ENCODE assay signal across 17 cellular contexts in the genomic region with DNA sequence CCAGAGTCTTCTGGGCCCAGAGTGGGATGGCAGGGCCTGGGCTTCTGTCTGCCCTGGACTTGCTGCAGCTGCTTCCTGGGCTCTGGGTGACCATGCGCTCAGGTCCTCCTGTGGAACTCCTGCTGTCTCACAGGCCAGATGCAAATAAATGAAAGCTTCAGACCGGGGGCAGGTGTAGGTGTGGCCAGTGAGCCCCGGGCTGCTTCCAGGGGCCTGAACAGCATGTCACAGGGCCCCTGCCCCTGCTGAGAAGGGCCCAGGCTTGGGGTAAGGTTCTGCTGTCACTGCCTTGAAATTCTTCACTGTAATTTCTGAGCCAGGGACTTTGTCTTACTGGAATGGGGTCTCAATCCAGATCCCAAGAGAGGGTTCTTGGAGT. TPM values are rescaled to one million over a fixed set of nuclear protein-coding genes. Genes with fewer than 3 reads are reported as not detected.
DNase-seq lines count a peak whose midpoint lies in the region; ATAC-seq and TF ChIP-seq lines count a peak whose summit lies in the region.
"Had no signal": no experiment of that assay in that cellular context is flagged by ENCODE, and none has a peak within 500 bp of the region (broad histone marks: within the 10 kb centered on the region; RNA-seq: fewer than 3 reads in every experiment).

No MANE protein-coding gene starts in this region.

- TF ChIP-seq EP300 in gastroesophageal sphincter (IDR thresholded peaks at IDR 0.05): no peak

- H3K4me3 ChIP-seq in DND-41 (ENCODE audit: low read depth in 1 of 2, low read length in 2 of 2): no peak overlapping the region
- no peak overlapping the region for H3K4me3 ChIP-seq in hepatocyte
- H3K4me3 ChIP-seq in neuronal stem cell (ENCODE audit: low read length in 2 of 2): no peak overlapping the region
- H3K4me3 ChIP-seq in gastroesophageal sphincter: no peak overlapping the region

- ATAC-seq in DND-41 (ENCODE audit: insufficient read depth, low read depth) (no peak), HG03196 (IDR thresholded peaks at IDR 0.05; ENCODE audit: unreplicated experiment) (no peak), GM19452 (IDR thresholded peaks at IDR 0.05; ENCODE audit: unreplicated experiment) (no peak), gastroesophageal sphincter (no peak), GM18861 (IDR thresholded peaks at IDR 0.05; ENCODE audit: unreplicated experiment) (no peak)

- H3K4me1 ChIP-seq in DND-41 (ENCODE audit: insufficient read depth, low read length) (peaks cover 25% of the 10 kb centered on the region), hepatocyte (ENCODE audit: insufficient read depth) (peaks cover 24% of the 10 kb centered on the region), neuronal stem cell (ENCODE audit: control insufficient read depth in 2 of 2, insufficient read depth in 1 of 2, low read depth in 1 of 2, low read length in 2 of 2) (peaks cover 6 to 7% of the 10 kb centered on the region in 2 donors), gastroesophageal sphincter (peaks cover 0 to 22% (median 9%) of the 10 kb centered on the region in 3 donors)

- no peak overlapping the region for H3K4me2 ChIP-seq in DND-41 (ENCODE audit: insufficient read depth, low read length)
- H3K4me2 ChIP-seq in hepatocyte: peak overlapping the region; percentile 9
- H3K4me2 ChIP-seq in neuronal stem cell (ENCODE audit: insufficient read depth, low read length, poor library complexity, severe bottlenecking): no peak overlapping the region

- H3K36me3 ChIP-seq in DND-41 (ENCODE audit: insufficient read depth, low read length): peaks cover 8% of the 10 kb centered on the region
- H3K36me3 ChIP-seq in hepatocyte (replicated peaks; ENCODE audit: insufficient read depth, low read depth): no peaks in the 10 kb centered on the region
- H3K36me3 ChIP-seq in neuronal stem cell (replicated peaks in 1 of 2; ENCODE audit: control insufficient read depth in 2 of 2, insufficient read depth in 2 of 2, low read length in 2 of 2): peaks cover 1 to 7% of the 10 kb centered on the region in 2 donors
- no peaks in the 10 kb centered on the region for H3K36me3 ChIP-seq in gastroesophageal sphincter

- H3K79me2 ChIP-seq in DND-41 (ENCODE audit: insufficient read depth, low read length) (peaks cover 19% of the 10 kb centered on the region), hepatocyte (peaks cover 15% of the 10 kb centered on the region)

- peaks cover 10% of the 10 kb centered on the region for H3K79me1 ChIP-seq in neuronal stem cell (ENCODE audit: low read depth, low read length)

- H3K9ac ChIP-seq in DND-41 (ENCODE audit: low read depth, low read length): 0 out of 2 replicates have a peak overlapping the region, but pooled peaks have one; percentile 20
- no peak overlapping the region for H3K9ac ChIP-seq in neuronal stem cell (ENCODE audit: low read depth, low read length, poor library complexity)

- no peak overlapping the region for H4K8ac ChIP-seq in neuronal stem cell (ENCODE audit: low read depth, low read length)

- H4K20me1 ChIP-seq in DND-41 (ENCODE audit: insufficient read depth, low read length): no peaks in the 10 kb centered on the region
- no peaks in the 10 kb centered on the region for H4K20me1 ChIP-seq in hepatocyte (ENCODE audit: insufficient read depth, poor library complexity, severe bottlenecking)

- H2AK5ac ChIP-seq in neuronal stem cell (ENCODE audit: low read depth, low read length): peak overlapping the region; percentile 35

- H4K91ac ChIP-seq in neuronal stem cell (ENCODE audit: low read depth, low read length, poor library complexity): no peak overlapping the region

- H3K9me2 ChIP-seq in hepatocyte (replicated peaks; ENCODE audit: insufficient read depth): no peaks in the 10 kb centered on the region

- peak overlapping the region; percentile 41 for H2BK12ac ChIP-seq in neuronal stem cell (ENCODE audit: low read length)

- H2BK5ac ChIP-seq in neuronal stem cell (ENCODE audit: low read length): no peak overlapping the region

- no peak overlapping the region for H2AFZ ChIP-seq in DND-41 (ENCODE audit: low read depth, low read length)
- peak overlapping the region; percentile 29 for H2AFZ ChIP-seq in hepatocyte
- H2AFZ ChIP-seq in neuronal stem cell (ENCODE audit: low read length): peak overlapping the region; percentile 76

- no peak for TF ChIP-seq CTCF in DND-41 (IDR thresholded peaks at IDR 0.05; ENCODE audit: borderline replicate concordance, extremely low read depth, low read length, poor library complexity, severe bottlenecking)
- no peak for TF ChIP-seq CTCF in hepatocyte (IDR thresholded peaks at IDR 0.05; ENCODE audit: poor library complexity)
- TF ChIP-seq CTCF in gastroesophageal sphincter (IDR thresholded peaks at IDR 0.05): no peak

- no peak overlapping the region for H3K27ac ChIP-seq in DND-41 (ENCODE audit: low read length)
- H3K27ac ChIP-seq in hepatocyte: peak overlapping the region; percentile 84
- H3K27ac ChIP-seq in neuronal stem cell (replicated peaks; ENCODE audit: low read length): no peak overlapping the region
- no peak overlapping the region for H3K27ac ChIP-seq in gastroesophageal sphincter

- no peak overlapping the region for H2BK120ac ChIP-seq in neuronal stem cell (ENCODE audit: low read depth, low read length)

- H3K4ac ChIP-seq in neuronal stem cell (ENCODE audit: low read length): no peak overlapping the region

- no peak for DNase-seq in DND-41
- DNase-seq in NCI-H146 treated with DMSO at 0.1 percent for 48 hours (lab: John Stamatoyannopoulos, UW; ENCODE audit: unreplicated experiment): peak; percentile 5
- no peak for DNase-seq in hepatocyte (ENCODE audit: low spot score)
- no peak for DNase-seq in neuronal stem cell (ENCODE audit: low spot score)
- DNase-seq: activated CD4-positive, alpha-beta T cell treated with anti-CD3 and anti-CD28 coated beads for 48 hours; activated naive CD8-positive, alpha-beta T cell treated with anti-CD3 and anti-CD28 coated beads for 36 hours; NCI-H1105; NCI-H2227 treated with DMSO at 0.1 percent for 48 hours; SIG-M5; T1000 had no signal

- H3K9me3 ChIP-seq in DND-41 (ENCODE audit: insufficient read depth, low read length, severe bottlenecking) (no peaks in the 10 kb centered on the region), hepatocyte (ENCODE audit: low read depth) (no peaks in the 10 kb centered on the region), neuronal stem cell (replicated peaks in 1 of 2; ENCODE audit: control insufficient read depth in 2 of 2, insufficient read depth in 1 of 2, low read depth in 1 of 2, low read length in 2 of 2) (peaks cover 2 to 10% of the 10 kb centered on the region in 2 donors), gastroesophageal sphincter (no peaks in the 10 kb centered on the region)

- H3K23ac ChIP-seq in neuronal stem cell (ENCODE audit: low read depth, low read length, poor library complexity): peak overlapping the region; percentile 31

- H3K27me3 ChIP-seq in DND-41 (ENCODE audit: insufficient read depth, low read length, poor library complexity): no peaks in the 10 kb centered on the region
- no peaks in the 10 kb centered on the region for H3K27me3 ChIP-seq in hepatocyte
- H3K27me3 ChIP-seq in neuronal stem cell (ENCODE audit: control insufficient read depth in 3 of 3, insufficient read depth in 3 of 3, low read depth in 1 of 3, low read length in 3 of 3): no peaks in the 10 kb centered on the region
- H3K27me3 ChIP-seq in gastroesophageal sphincter: no peaks in the 10 kb centered on the region

- TF ChIP-seq POLR2A in gastroesophageal sphincter (IDR thresholded peaks at IDR 0.05): no peak

- WGBS in hepatocyte (ENCODE audit: low lambda C conversion rate, missing lambda C conversion rate): 35% methylated on average over 3 of the region's 3 CpGs
- no CpG with 5 or more reads among the region's 3 CpGs for WGBS in neuronal stem cell (ENCODE audit: extremely low coverage in 2 of 2, insufficient read length in 2 of 2, insufficient replicate concordance in 1 of 2), 2 donors
- WGBS in gastroesophageal sphincter (ENCODE audit: low coverage in 1 of 2), 2 donors: 80% methylated on average over 1 of the region's 3 CpGs; no CpG with 5 or more reads in 1 of the 2 donors

- H2BK15ac ChIP-seq in neuronal stem cell (ENCODE audit: low read length): peak overlapping the region; percentile 26

- H3K14ac ChIP-seq in neuronal stem cell (ENCODE audit: low read length): peak overlapping the region; percentile 17

- H3K18ac ChIP-seq in neuronal stem cell (ENCODE audit: low read length): no peak overlapping the region

RNA-seq across cellular contexts. Expression of a gene that starts 2.5 kb away (rescaled TPM):
- total RNA-seq in hepatocyte: 13.4 and 13.6 TPM in 2 replicates
- 11.0 and 21.6 TPM in 2 replicates for polyA plus RNA-seq in hepatocyte
- polyA plus RNA-seq in neuronal stem cell (2013, experiment 1 of 2): 5.1 TPM
- polyA plus RNA-seq in neuronal stem cell (2013, experiment 2 of 2): 5.5 TPM
- total RNA-seq in gastroesophageal sphincter: 10 to 100 TPM; 12.9 to 15.3 (median 15.1) TPM

RNA-seq across cellular contexts. Expression of a gene that starts 46.5 kb away (rescaled TPM):
- total RNA-seq in hepatocyte: 5.4 and 7.6 TPM in 2 replicates
- polyA plus RNA-seq in hepatocyte: 14.8 and 26.9 TPM in 2 replicates
- polyA plus RNA-seq in neuronal stem cell (2013, experiment 1 of 2): 0.10 TPM
- 0.12 TPM for polyA plus RNA-seq in neuronal stem cell (2013, experiment 2 of 2)
- not detected for total RNA-seq in gastroesophageal sphincter
- total RNA-seq: fibroblast of villous mesenchyme, mucosa of gallbladder, temporal lobe had no signal
